Comparison of ENCODE assay signal across 8 cellular contexts in the genomic region with DNA sequence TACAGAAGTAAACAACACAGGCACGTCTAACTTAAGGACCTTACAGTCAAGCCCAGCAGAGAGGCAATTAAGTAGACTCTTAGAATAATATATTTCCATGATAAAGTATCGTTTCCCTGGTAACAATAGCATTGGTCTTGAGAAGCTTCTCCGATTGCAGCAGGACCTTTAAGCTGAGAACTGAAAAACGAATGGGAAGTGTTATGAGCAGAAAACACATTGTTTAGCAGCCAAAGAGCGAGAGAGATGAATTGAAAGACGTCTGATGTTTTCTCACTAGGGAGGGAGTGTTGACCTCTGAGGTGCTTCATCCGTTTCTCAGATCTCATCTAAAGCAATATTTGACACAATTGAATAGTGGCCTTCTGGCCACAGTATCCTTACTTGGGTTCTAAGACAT. TPM values are rescaled to one million over a fixed set of nuclear protein-coding genes. Genes with fewer than 3 reads are reported as not detected.
DNase-seq lines count a peak whose midpoint lies in the region; ATAC-seq, FAIRE-seq and TF ChIP-seq lines count a peak whose summit lies in the region.

No MANE protein-coding gene starts in this region.

- intact Hi-C loops in natural killer cell (cut with micrococcal nuclease) = no loop called here

- TF ChIP-seq CTCF in Loucy (conservative IDR thresholded peaks at IDR 0.05; ENCODE audit: low read length) (no peak), coronary artery (IDR thresholded peaks at IDR 0.05) (no peak), natural killer cell (IDR thresholded peaks at IDR 0.05) (no peak)

- H3K36me3 Mint-ChIP-seq in natural killer cell = no peaks in the 10 kb centered on the region

- no peaks in the 10 kb centered on the region for H3K9me3 Mint-ChIP-seq in natural killer cell

- no peak for FAIRE-seq in urothelium cell line (lab: Jason Lieb, UNC)

- peaks cover 55% of the 10 kb centered on the region for H3K36me3 ChIP-seq in BLaER1
- peaks cover 3% of the 10 kb centered on the region; the same call in 1 of the 2 replicates for H3K36me3 ChIP-seq in Loucy (ENCODE audit: insufficient read depth, low read length)

- no peak overlapping the region for H2AFZ ChIP-seq in Loucy (ENCODE audit: low read length)

- H3K27me3 Mint-ChIP-seq in natural killer cell (ENCODE audit: low read depth in 2 of 2) = no peaks in the 10 kb centered on the region

- peak overlapping the region; percentile 90 for H3K4me2 ChIP-seq in BLaER1
- H3K4me2 ChIP-seq in Loucy (ENCODE audit: low read depth, low read length, poor library complexity, severe bottlenecking) = peak overlapping the region; percentile 93

- DNase-seq in coronary artery (ENCODE audit: low spot score) (no peak), natural killer cell (no peak), KG1 (lab: John Stamatoyannopoulos, UW) (no peak), urothelium cell line (ENCODE audit: low spot score) (no peak), retina (no peak)

- H3K27ac ChIP-seq in BLaER1 (peak overlapping the region; percentile 97), coronary artery (no peak overlapping the region)

- H3K9ac ChIP-seq in BLaER1 (peak overlapping the region; percentile 98), Loucy (ENCODE audit: low read depth, low read length, poor library complexity, severe bottlenecking) (peak overlapping the region; percentile 86)

- H4K20me1 ChIP-seq in BLaER1 = peaks cover 65% of the 10 kb centered on the region
- peaks cover 31% of the 10 kb centered on the region for H4K20me1 ChIP-seq in Loucy (ENCODE audit: insufficient read depth, low read length, poor library complexity, severe bottlenecking)

- H3K4me3 Mint-ChIP-seq in natural killer cell = peak overlapping the region; percentile 96

- H3K9me3 ChIP-seq in BLaER1 (no peaks in the 10 kb centered on the region), Loucy (ENCODE audit: insufficient read depth, low read depth, low read length) (no peaks in the 10 kb centered on the region)

- no peaks in the 10 kb centered on the region for H3K9me2 ChIP-seq in Loucy (replicated peaks; ENCODE audit: low read depth, low read length)

- H3K27me3 ChIP-seq in BLaER1 (no peaks in the 10 kb centered on the region), Loucy (ENCODE audit: insufficient read depth, low read length, poor library complexity, severe bottlenecking) (no peaks in the 10 kb centered on the region)

- H3K4me1 ChIP-seq in BLaER1 (peaks cover 57% of the 10 kb centered on the region), Loucy (ENCODE audit: insufficient read depth, low read length, poor library complexity, severe bottlenecking) (peaks cover 48% of the 10 kb centered on the region)

- H3F3A ChIP-seq in Loucy (ENCODE audit: low read depth) = no peaks in the 10 kb centered on the region

- H3K27ac Mint-ChIP-seq in natural killer cell = peak overlapping the region; percentile 98

- ATAC-seq in natural killer cell (peak; percentile 5 to 35 (median 26)), GM19328 (IDR thresholded peaks at IDR 0.05; ENCODE audit: unreplicated experiment) (no peak)

- H3K4me1 Mint-ChIP-seq in natural killer cell = peaks cover 60 to 61% of the 10 kb centered on the region in 2 donors

- H3K79me2 ChIP-seq in Loucy (ENCODE audit: insufficient read depth, low read length) = peaks cover 75% of the 10 kb centered on the region

- H3K4me3 ChIP-seq in BLaER1 (peak overlapping the region; percentile 95), Loucy (ENCODE audit: low read length, poor library complexity, severe bottlenecking) (peak overlapping the region; percentile 80), coronary artery (peak overlapping the region; percentile 82)

RNA-seq across cellular contexts. Expression of a gene that starts 0.9 kb away (rescaled TPM):
- 10 to 100 TPM in 1 of 3 donors, 1 to 10 TPM in 2; 5.4 to 11.6 (median 5.7) TPM for total RNA-seq in natural killer cell

RNA-seq across cellular contexts. Expression of a gene that starts 1.2 kb away (rescaled TPM):
- 10 to 100 TPM in 2 of 3 donors, 1 to 10 TPM in 1; 6.4 to 15.2 (median 15.0) TPM for total RNA-seq in natural killer cell

RNA-seq across cellular contexts. Expression of a gene that starts 19.5 kb away (rescaled TPM):
- total RNA-seq in natural killer cell = 100 to 1,000 TPM; 409 to 438 (median 438) TPM

RNA-seq across cellular contexts. Expression of a gene that starts 27.0 kb away (rescaled TPM):
- total RNA-seq in natural killer cell = 10 to 100 TPM in 2 of 3 donors, 1 to 10 TPM in 1; 6.4 to 15.1 (median 11.5) TPM
